In genomic region chr6:82517896-82518295, GRCh38 we compare ENCODE assay signal across 2 cellular contexts.
A peak's percentile ranks its signal among the peaks of the same experiment; 100 is the strongest.
DNase-seq lines count a peak whose midpoint lies in the region; ATAC-seq, FAIRE-seq and TF ChIP-seq lines count a peak whose summit lies in the region.
"Not testable (repeated sequence)": the region's sequence is repeated elsewhere in the genome, so short reads cannot be mapped to it uniquely, and the experiment has no call there.

No MANE protein-coding gene starts in this region.

- H3K4me3 ChIP-seq in HEK293 (ENCODE audit: low read depth, low read length); K562: not testable (repeated sequence)

- in situ Hi-C loops in K562 (cut with MboI), result not testable (repeated sequence)

- BruUV-seq in K562 (replicated peaks; lab: Mats Ljungman, UMichigan), result not testable (repeated sequence)

- H2AFZ ChIP-seq in K562 (ENCODE audit: low read depth, low read length), result not testable (repeated sequence)

- POLR2A ChIA-PET in HEK293 (lab: Yijun Ruan, JAX); K562 (lab: Yijun Ruan, JAX): not testable (repeated sequence)

- not testable (repeated sequence) for ATAC-seq in K562

- H4K20me1 ChIP-seq in K562 (replicated peaks; ENCODE audit: control insufficient read depth, insufficient read depth, low read length), result not testable (repeated sequence)

- H3K4me1 ChIP-seq in HEK293 (ENCODE audit: control insufficient read depth, insufficient read depth, low read length); K562 (replicated peaks in 1 of 2; ENCODE audit: control insufficient read depth in 2 of 2, insufficient read depth in 2 of 2, low read length in 2 of 2): not testable (repeated sequence)

- H3K9me3 ChIP-seq in HEK293 (ENCODE audit: control insufficient read depth, insufficient read depth, low read depth, low read length); K562 (replicated peaks; ENCODE audit: control insufficient read depth, insufficient read depth, low read depth, low read length): not testable (repeated sequence)

- H3K27ac ChIP-seq in HEK293 (ENCODE audit: extremely low read depth, low read depth, low read length); K562 (ENCODE audit: extremely low read depth, low read depth, low read length): not testable (repeated sequence)

- not testable (repeated sequence) for TF ChIP-seq POLR2A in K562 (conservative IDR thresholded peaks at IDR 0.05)

- not testable (repeated sequence) for TF ChIP-seq RAD21 in K562 (CRISPR knock-in tag; conservative IDR thresholded peaks at IDR 0.05 in 1 of 2, IDR thresholded peaks at IDR 0.05 in 1 of 2)

- DNase-seq in K562 (ENCODE audit: extremely low read depth in 1 of 4, low spot score in 3 of 4), result not testable (repeated sequence)

- TF ChIP-seq EP300 in K562 (IDR thresholded peaks at IDR 0.05; ENCODE audit: low read length), result not testable (repeated sequence)

- H3K79me2 ChIP-seq in K562 (ENCODE audit: control insufficient read depth, insufficient read depth, low read length), result not testable (repeated sequence)

- not testable (repeated sequence) for H3K9me1 ChIP-seq in K562 (ENCODE audit: control insufficient read depth, insufficient read depth, low read length)

- WGBS in K562 (ENCODE audit: insufficient coverage, low coverage, missing lambda C conversion rate), result 3% methylated on average over 4 of the region's 4 CpGs

- H3K4me2 ChIP-seq in K562 (ENCODE audit: insufficient read depth, low read length), result not testable (repeated sequence)

- CTCF ChIA-PET in HEK293 (lab: Yijun Ruan, JAX); K562 (lab: Yijun Ruan, JAX; ENCODE audit: low intra/inter-chr PET ratio): not testable (repeated sequence)

- intact Hi-C loops in K562 (cut with micrococcal nuclease), result not testable (repeated sequence)

- not testable (repeated sequence) for H3K27me3 ChIP-seq in K562 (ENCODE audit: control insufficient read depth in 2 of 2, insufficient read depth in 2 of 2, low read length in 2 of 2)

- FAIRE-seq in K562 (lab: Jason Lieb, UNC), result not testable (repeated sequence)

- not testable (repeated sequence) for H3K36me3 ChIP-seq in HEK293 (ENCODE audit: control insufficient read depth in 2 of 2, insufficient read depth in 1 of 2, low read length in 2 of 2); K562 (ENCODE audit: control insufficient read depth, insufficient read depth, low read length)

- H3K9ac ChIP-seq in K562 (ENCODE audit: insufficient read depth in 1 of 2, low read depth in 2 of 2, low read length in 2 of 2), result not testable (repeated sequence)

- TF ChIP-seq CTCF in HEK293 (tag by site-specific recombination; IDR thresholded peaks at IDR 0.05); K562 (IDR thresholded peaks at IDR 0.05 in 2 of 3, conservative IDR thresholded peaks at IDR 0.05 in 1 of 3; ENCODE audit: insufficient read depth in 2 of 3, low read depth in 1 of 3, low read length in 3 of 3): not testable (repeated sequence)

TF ChIP-seq in HEK293, 187 proteins besides CTCF, POLR2A, EP300 and RAD21:
- TF ChIP-seq ZNF146 (tag by site-specific recombination; IDR thresholded peaks at IDR 0.05), result peak; percentile 94
- TF ChIP-seq ZNF580 (tag by site-specific recombination; IDR thresholded peaks at IDR 0.05), result 0 out of 2 replicates have a peak, but pooled peaks have one; percentile 14
- peak; percentile 82; the same call in 1 of the 2 replicates for TF ChIP-seq ZNF280D (tag by site-specific recombination; IDR thresholded peaks at IDR 0.05)

TF ChIP-seq in K562, 482 proteins besides CTCF, POLR2A, EP300 and RAD21:
- TF ChIP-seq ZNF146 (CRISPR knock-in tag; IDR thresholded peaks at IDR 0.05; ENCODE audit: unreplicated experiment), result peak; percentile 79
TF ChIP-seq in K562: peak in this region for 1; not testable (repeated sequence) for 481.
